In the genomic region with DNA sequence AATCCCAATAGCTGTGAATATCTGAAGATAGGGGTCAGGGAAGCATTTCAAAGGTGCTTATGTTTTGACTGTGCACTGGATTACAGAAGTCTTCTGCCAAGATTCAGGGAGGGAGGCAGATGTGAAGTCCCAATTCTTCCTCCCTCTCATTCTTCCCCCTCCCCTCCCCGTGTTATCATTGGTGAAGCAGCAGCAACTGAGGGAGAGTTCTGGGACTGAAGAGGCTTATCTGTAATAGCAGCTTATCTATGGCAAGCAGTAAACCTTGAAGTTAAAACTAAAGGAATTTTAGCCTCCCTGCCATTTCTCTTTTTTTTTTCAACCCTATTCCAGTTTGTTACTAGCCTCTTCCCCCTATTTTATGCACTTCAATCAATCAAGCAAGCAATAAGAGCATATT, we compare ENCODE assay signal across 21 cellular contexts.
"Had no signal": no experiment of that assay in that cellular context is flagged by ENCODE, and none has a peak within 500 bp of the region (broad histone marks: within the 10 kb centered on the region; RNA-seq: fewer than 3 reads in every experiment).

No MANE protein-coding gene starts in this region.

- DNase-seq: activated CD4-positive, alpha-beta T cell treated with anti-CD3 and anti-CD28 coated beads for 36 hours; activated CD4-positive, CD25-positive, alpha-beta regulatory T cell; activated CD8-positive, alpha-beta memory T cell treated with anti-CD3 and anti-CD28 coated beads, Interleukin-2, amount 10 ng/mL, durations not matched to agents 7 days and 5 days; activated CD8-positive, alpha-beta T cell treated with anti-CD3 and anti-CD28 coated beads, Interleukin-2, amount 10 ng/mL, durations not matched to agents 7 days and 5 days; activated T-cell treated with anti-CD3 and anti-CD28 coated beads, Interleukin-2, amount 50 U/mL, for 48 hours; esophagus squamous epithelium; foreskin melanocyte; islet precursor cell; left ventricle myocardium superior; mammary epithelial cell; naive thymus-derived CD4-positive, alpha-beta T cell; nucleus accumbens; pancreas; retina; stimulated activated CD4-positive, alpha-beta T cell treated with anti-CD3 and anti-CD28 coated beads, Interleukin-4, amount 100 ng/mL, for 24 hours; stimulated activated CD8-positive, alpha-beta memory T cell treated with anti-CD3 and anti-CD28 coated beads, Interleukin-4, amount 100 ng/mL, for 48 hours; stomach; T-helper 17 cell; T1000; thyroid gland; upper lobe of right lung had no signal
